ENCODE assay signal across 21 cellular contexts in the genomic region with DNA sequence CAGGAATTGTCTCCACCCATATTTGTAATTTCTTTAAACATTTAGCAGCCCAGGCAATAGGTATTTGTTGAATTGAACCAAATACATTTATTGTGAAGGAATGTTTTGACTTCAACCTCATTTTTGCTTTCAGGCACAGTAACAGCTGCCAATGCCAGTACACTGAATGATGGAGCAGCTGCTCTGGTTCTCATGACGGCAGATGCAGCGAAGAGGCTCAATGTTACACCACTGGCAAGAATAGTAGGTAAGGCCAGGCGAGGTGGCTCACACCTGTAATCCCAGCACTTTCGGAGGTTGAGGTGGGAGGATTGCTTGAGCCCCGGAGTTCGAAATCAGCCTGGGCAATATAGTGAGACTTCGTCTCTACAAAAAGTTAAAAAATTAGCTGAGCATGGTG. TPM values are rescaled to one million over a fixed set of nuclear protein-coding genes. Genes with fewer than 3 reads are reported as not detected.
DNase-seq lines count a peak whose midpoint lies in the region; ATAC-seq, FAIRE-seq and TF ChIP-seq lines count a peak whose summit lies in the region.
"Had no signal": no experiment of that assay in that cellular context is flagged by ENCODE, and none has a peak within 500 bp of the region (broad histone marks: within the 10 kb centered on the region; RNA-seq: fewer than 3 reads in every experiment).

No MANE protein-coding gene starts in this region.

- intact Hi-C loops in CD4-positive, alpha-beta T cell (cut with DNase I, micrococcal nuclease), result no loop called here
- intact Hi-C loops in pancreas (cut with DNase I) (no loop called here), kidney (cut with DNase I) (no loop called here)

- H3K27me3 Mint-ChIP-seq in activated T-cell treated with anti-CD3 and anti-CD28 coated beads, Interleukin-2, amount 50 U/mL, for 24 hours, result no peaks in the 10 kb centered on the region
- no peaks in the 10 kb centered on the region for H3K27me3 Mint-ChIP-seq in activated T-cell treated with anti-CD3 and anti-CD28 coated beads, Interleukin-2, amount 50 U/mL, for 72 hours (ENCODE audit: low read depth)
- no peaks in the 10 kb centered on the region for H3K27me3 Mint-ChIP-seq in CD4-positive, alpha-beta T cell
- no peaks in the 10 kb centered on the region for H3K27me3 Mint-ChIP-seq in stimulated activated naive CD8-positive, alpha-beta T cell treated with anti-CD3 and anti-CD28 coated beads, Interleukin-15, amount 100 ng/mL, for 72 hours
- H3K27me3 Mint-ChIP-seq: B cell had no signal

- no peak overlapping the region for H3K4me3 Mint-ChIP-seq in activated T-cell treated with anti-CD3 and anti-CD28 coated beads, Interleukin-2, amount 50 U/mL, for 24 hours
- H3K4me3 Mint-ChIP-seq in activated T-cell treated with anti-CD3 and anti-CD28 coated beads, Interleukin-2, amount 50 U/mL, for 72 hours, result no peak overlapping the region
- H3K4me3 Mint-ChIP-seq in CD4-positive, alpha-beta T cell, result no peak overlapping the region
- no peak overlapping the region for H3K4me3 Mint-ChIP-seq in stimulated activated naive CD8-positive, alpha-beta T cell treated with anti-CD3 and anti-CD28 coated beads, Interleukin-15, amount 100 ng/mL, for 72 hours
- H3K4me3 Mint-ChIP-seq: B cell had no signal

- ATAC-seq in activated T-cell treated with anti-CD3 and anti-CD28 coated beads, Interleukin-2, amount 50 U/mL, for 72 hours (replicated peaks in 1 of 2), result no peak
- ATAC-seq in CD4-positive, alpha-beta T cell (ENCODE audit: poor library complexity), result no peak
- ATAC-seq in pancreas, result peak; percentile 80 to 90 (median 88)
- ATAC-seq in stimulated activated naive CD8-positive, alpha-beta T cell treated with anti-CD3 and anti-CD28 coated beads, Interleukin-15, amount 100 ng/mL, for 72 hours, result no peak
- ATAC-seq: GM12878 had no signal

- peaks cover 0 to 5% (median 0%) of the 10 kb centered on the region in 3 donors for H3K4me1 ChIP-seq in pancreas
- no peaks in the 10 kb centered on the region for H3K4me1 ChIP-seq in kidney (ENCODE audit: control insufficient read depth in 1 of 2, insufficient read depth in 1 of 2, low read depth in 1 of 2, low read length in 2 of 2)
- H3K4me1 ChIP-seq: BLaER1 treated with 17β-estradiol and CSF1 and Interleukin-3, amounts not matched to agents 10 nM and 100 nM; HAP-1 had no signal

- H3K4me1 Mint-ChIP-seq in activated T-cell treated with anti-CD3 and anti-CD28 coated beads, Interleukin-2, amount 50 U/mL, for 24 hours (ENCODE audit: low read depth), result peaks cover 16% of the 10 kb centered on the region
- H3K4me1 Mint-ChIP-seq in activated T-cell treated with anti-CD3 and anti-CD28 coated beads, Interleukin-2, amount 50 U/mL, for 72 hours (ENCODE audit: low read depth), result peaks cover 14% of the 10 kb centered on the region
- H3K4me1 Mint-ChIP-seq in CD4-positive, alpha-beta T cell (ENCODE audit: low read depth), result peaks cover 11% of the 10 kb centered on the region
- H3K4me1 Mint-ChIP-seq in stimulated activated naive CD8-positive, alpha-beta T cell treated with anti-CD3 and anti-CD28 coated beads, Interleukin-15, amount 100 ng/mL, for 72 hours, result peaks cover 27% of the 10 kb centered on the region
- H3K4me1 Mint-ChIP-seq: B cell had no signal

- H3K4me3 ChIP-seq in pancreas (no peak overlapping the region), kidney (ENCODE audit: low read length in 2 of 2) (no peak overlapping the region)
- H3K4me3 ChIP-seq: BLaER1 treated with 17β-estradiol and CSF1 and Interleukin-3, amounts not matched to agents 10 nM and 100 nM; GM12878; GM23248; HAP-1 had no signal

- H3K36me3 ChIP-seq in pancreas (peaks cover 0 to 64% (median 26%) of the 10 kb centered on the region in 3 donors), kidney (ENCODE audit: control insufficient read depth in 1 of 2, insufficient read depth in 2 of 2, low read length in 2 of 2) (peaks cover 45 to 49% of the 10 kb centered on the region in 2 donors)

- H3K27ac ChIP-seq in CD4-positive, alpha-beta T cell (ENCODE audit: low read depth, low read length), result no peak overlapping the region
- H3K27ac ChIP-seq in pancreas, result no peak overlapping the region
- no peak overlapping the region for H3K27ac ChIP-seq in kidney (ENCODE audit: low read depth in 2 of 2, low read length in 2 of 2)
- H3K27ac ChIP-seq: BLaER1 treated with 17β-estradiol and CSF1 and Interleukin-3, amounts not matched to agents 10 nM and 100 nM; GM23248; HL-60 had no signal

- H3K9me3 ChIP-seq in CD4-positive, alpha-beta T cell (ENCODE audit: control insufficient read depth, low read length), result no peaks in the 10 kb centered on the region
- H3K9me3 ChIP-seq in pancreas (no peaks in the 10 kb centered on the region), kidney (ENCODE audit: control insufficient read depth in 1 of 2, low read length in 2 of 2) (no peaks in the 10 kb centered on the region)
- H3K9me3 ChIP-seq: BLaER1 treated with 17β-estradiol and CSF1 and Interleukin-3, amounts not matched to agents 10 nM and 100 nM; HAP-1 had no signal

- WGBS in pancreas, 2 donors, result 69% methylated on average over 7 of the region's 7 CpGs

- no peak for TF ChIP-seq CTCF in CD4-positive, alpha-beta T cell (IDR thresholded peaks at IDR 0.05)
- no peak for TF ChIP-seq CTCF in pancreas (IDR thresholded peaks at IDR 0.05)
- no peak for TF ChIP-seq CTCF in kidney (IDR thresholded peaks at IDR 0.05; ENCODE audit: borderline replicate concordance, extremely low read depth, insufficient read depth)

- H3K27ac Mint-ChIP-seq in activated T-cell treated with anti-CD3 and anti-CD28 coated beads, Interleukin-2, amount 50 U/mL, for 24 hours, result peak overlapping the region; percentile 11
- H3K27ac Mint-ChIP-seq in activated T-cell treated with anti-CD3 and anti-CD28 coated beads, Interleukin-2, amount 50 U/mL, for 72 hours, result no peak overlapping the region
- H3K27ac Mint-ChIP-seq in CD4-positive, alpha-beta T cell, result peak overlapping the region; percentile 47
- H3K27ac Mint-ChIP-seq in stimulated activated naive CD8-positive, alpha-beta T cell treated with anti-CD3 and anti-CD28 coated beads, Interleukin-15, amount 100 ng/mL, for 72 hours, result no peak overlapping the region
- H3K27ac Mint-ChIP-seq: B cell had no signal

- no peaks in the 10 kb centered on the region for H3K9me3 Mint-ChIP-seq in activated T-cell treated with anti-CD3 and anti-CD28 coated beads, Interleukin-2, amount 50 U/mL, for 24 hours
- H3K9me3 Mint-ChIP-seq in activated T-cell treated with anti-CD3 and anti-CD28 coated beads, Interleukin-2, amount 50 U/mL, for 72 hours, result no peaks in the 10 kb centered on the region
- no peaks in the 10 kb centered on the region for H3K9me3 Mint-ChIP-seq in CD4-positive, alpha-beta T cell
- H3K9me3 Mint-ChIP-seq in stimulated activated naive CD8-positive, alpha-beta T cell treated with anti-CD3 and anti-CD28 coated beads, Interleukin-15, amount 100 ng/mL, for 72 hours, result no peaks in the 10 kb centered on the region

- H3K27me3 ChIP-seq in CD4-positive, alpha-beta T cell (ENCODE audit: control insufficient read depth, insufficient read depth, low read length), result no peaks in the 10 kb centered on the region
- H3K27me3 ChIP-seq in pancreas, result no peaks in the 10 kb centered on the region
- H3K27me3 ChIP-seq: BLaER1 treated with 17β-estradiol and CSF1 and Interleukin-3, amounts not matched to agents 10 nM and 100 nM had no signal

- POLR2A ChIA-PET in CD4-positive, alpha-beta T cell (lab: Charles Lee), result interaction anchor here (2.1 kb wide), 1 partner anchor 8 kb away, joined by 6 read pairs; no protein-coding TSS in a partner anchor

- peaks cover 84% of the 10 kb centered on the region for H3K36me3 Mint-ChIP-seq in activated T-cell treated with anti-CD3 and anti-CD28 coated beads, Interleukin-2, amount 50 U/mL, for 24 hours (ENCODE audit: low read depth)
- peaks cover 11 to 46% of the 10 kb centered on the region in 2 donors for H3K36me3 Mint-ChIP-seq in activated T-cell treated with anti-CD3 and anti-CD28 coated beads, Interleukin-2, amount 50 U/mL, for 72 hours (ENCODE audit: insufficient read depth in 2 of 2)
- H3K36me3 Mint-ChIP-seq in CD4-positive, alpha-beta T cell (ENCODE audit: low read depth), result peaks cover 82% of the 10 kb centered on the region

- CTCF ChIA-PET in CD4-positive, alpha-beta T cell (lab: Charles Lee), result interaction anchor here (1.2 kb wide), 1 partner anchor 13 kb away, joined by 3 read pairs; no protein-coding TSS in a partner anchor

- no peak for DNase-seq in activated T-cell treated with anti-CD3 and anti-CD28 coated beads, Interleukin-2, amount 50 U/mL, for 24 hours
- DNase-seq in activated T-cell treated with anti-CD3 and anti-CD28 coated beads, Interleukin-2, amount 50 U/mL, for 72 hours, result no peak
- DNase-seq in CD4-positive, alpha-beta T cell, result no peak
- DNase-seq in HTR-8/SVneo (ENCODE audit: insufficient read length, low spot score) (no peak), pancreas (peak in 4 of 6 donors; percentile 47 to 67 (median 52)), kidney (no peak), DMS 273 (lab: John Stamatoyannopoulos, UW; ENCODE audit: unreplicated experiment) (no peak)
- no peak for DNase-seq in stimulated activated naive CD8-positive, alpha-beta T cell treated with anti-CD3 and anti-CD28 coated beads, Interleukin-15, amount 100 ng/mL, for 72 hours
- DNase-seq: DMS 273 treated with DMSO at 0.1 percent for 48 hours, DMS53, DND-41, EL, GM23248, IMR-90, KBM-7 had no signal

- FAIRE-seq in HTR-8/SVneo (lab: Jason Lieb, UNC) (peak; percentile 51), pancreas (lab: Jason Lieb, UNC) (no peak), kidney (lab: Jason Lieb, UNC) (no peak)
- FAIRE-seq: GM12878, GM19239 had no signal

- no peak overlapping the region for H3K9ac ChIP-seq in kidney (ENCODE audit: low read length in 2 of 2)
- H3K9ac ChIP-seq: BLaER1 treated with 17β-estradiol and CSF1 and Interleukin-3, amounts not matched to agents 10 nM and 100 nM; GM23248 had no signal

RNA-seq across cellular contexts. Expression of gene ACAT1, which starts 20.9 kb away (rescaled TPM):
- total RNA-seq in activated T-cell treated with anti-CD3 and anti-CD28 coated beads, Interleukin-2, amount 50 U/mL, for 72 hours, result 10 to 100 TPM; 44.5 to 45.7 TPM
- 10 to 100 TPM; 13.8 to 18.5 TPM for total RNA-seq in CD4-positive, alpha-beta T cell
- total RNA-seq in pancreas (10 to 100 TPM; 42.3 to 64.4 (median 53.4) TPM), kidney (96.4 TPM)
- polyA plus RNA-seq in pancreas (10 to 100 TPM; 41.4 to 59.0 TPM), kidney (ENCODE audit: insufficient read depth, low read depth, low replicate concordance) (692 TPM)

Comparison
In these comparisons a context has a peak if more than half of its experiments do, and no peak if none do; other contexts are left out.
1. H3K27ac Mint-ChIP-seq: peak in activated T-cell treated with anti-CD3 and anti-CD28 coated beads, Interleukin-2, amount 50 U/mL, for 24 hours (single experiment) and CD4-positive, alpha-beta T cell (single experiment); none in activated T-cell treated with anti-CD3 and anti-CD28 coated beads, Interleukin-2, amount 50 U/mL, for 72 hours (single experiment) and stimulated activated naive CD8-positive, alpha-beta T cell treated with anti-CD3 and anti-CD28 coated beads, Interleukin-15, amount 100 ng/mL, for 72 hours (0 of 2).
2. DNase-seq: peak in pancreas (4 of 6); none in activated T-cell treated with anti-CD3 and anti-CD28 coated beads, Interleukin-2, amount 50 U/mL, for 24 hours (single experiment), activated T-cell treated with anti-CD3 and anti-CD28 coated beads, Interleukin-2, amount 50 U/mL, for 72 hours (0 of 2), CD4-positive, alpha-beta T cell (0 of 10), HTR-8/SVneo (single experiment), stimulated activated naive CD8-positive, alpha-beta T cell treated with anti-CD3 and anti-CD28 coated beads, Interleukin-15, amount 100 ng/mL, for 72 hours (0 of 2), kidney (single experiment) and DMS 273 (single experiment).
3. ATAC-seq: peak in pancreas (4 of 4); none in activated T-cell treated with anti-CD3 and anti-CD28 coated beads, Interleukin-2, amount 50 U/mL, for 72 hours (0 of 2), CD4-positive, alpha-beta T cell (single experiment) and stimulated activated naive CD8-positive, alpha-beta T cell treated with anti-CD3 and anti-CD28 coated beads, Interleukin-15, amount 100 ng/mL, for 72 hours (single experiment).